ENCODE assay signal across 1 cellular context in genomic region chr1:46667782-46668760, GRCh38.
A peak's percentile ranks its signal among the peaks of the same experiment; 100 is the strongest.
TF ChIP-seq lines count a peak whose summit lies in the region.

TSS of gene ATPAF1 (minus strand) at chr1:46668364. CDS start at chr1:46668322, 42 bp downstream.

TF ChIP-seq in WTC11, 78 proteins besides CTCF, POLR2A, EP300 and RAD21 (continued from another document):
- peak; percentile 81 for TF ChIP-seq SP1 (CRISPR knock-in tag; conservative IDR thresholded peaks at IDR 0.05)
- TF ChIP-seq NR2C2 (CRISPR knock-in tag; IDR thresholded peaks at IDR 0.05) = no peak
